ENCODE assay signal across 10 cellular contexts in genomic region chrX:47321386-47321785, GRCh38. TPM values are rescaled to one million over a fixed set of nuclear protein-coding genes. Genes with fewer than 3 reads are reported as not detected.
DNase-seq lines count a peak whose midpoint lies in the region; ATAC-seq and TF ChIP-seq lines count a peak whose summit lies in the region.
"Had no signal": no experiment of that assay in that cellular context is flagged by ENCODE, and none has a peak within 500 bp of the region (broad histone marks: within the 10 kb centered on the region; RNA-seq: fewer than 3 reads in every experiment).

No MANE protein-coding gene starts in this region.

- no peak for TF ChIP-seq EP300 in gastroesophageal sphincter (IDR thresholded peaks at IDR 0.05)

- no peaks in the 10 kb centered on the region for H3K27me3 ChIP-seq in cardiac muscle cell
- H3K27me3 ChIP-seq in gastroesophageal sphincter, result no peaks in the 10 kb centered on the region
- H3K27me3 ChIP-seq: esophagus squamous epithelium had no signal

- H3K36me3 ChIP-seq in cardiac muscle cell, result no peaks in the 10 kb centered on the region
- no peaks in the 10 kb centered on the region for H3K36me3 ChIP-seq in gastroesophageal sphincter
- H3K36me3 ChIP-seq: esophagus squamous epithelium had no signal

- TF ChIP-seq CTCF in cardiac muscle cell (IDR thresholded peaks at IDR 0.05; ENCODE audit: low read depth, low read length), result no peak
- no peak for TF ChIP-seq CTCF in gastroesophageal sphincter (IDR thresholded peaks at IDR 0.05)
- no peak for TF ChIP-seq CTCF in nephron progenitor cell (IDR thresholded peaks at IDR 0.05)

- no peaks in the 10 kb centered on the region for H3K4me1 ChIP-seq in cardiac muscle cell (ENCODE audit: low read depth)
- no peaks in the 10 kb centered on the region for H3K4me1 ChIP-seq in gastroesophageal sphincter
- H3K4me1 ChIP-seq: esophagus squamous epithelium had no signal

- ATAC-seq in gastroesophageal sphincter (peak; percentile 82), GM19035 (IDR thresholded peaks at IDR 0.05; ENCODE audit: unreplicated experiment) (no peak)

- H3K27me3 Mint-ChIP-seq in nephron progenitor cell (ENCODE audit: low read depth, poor library complexity), result no peaks in the 10 kb centered on the region
- H3K27me3 Mint-ChIP-seq in activated naive CD4-positive, alpha-beta T cell treated with anti-CD3 and anti-CD28 coated beads for 36 hours (ENCODE audit: low read depth), result no peaks in the 10 kb centered on the region
- no peaks in the 10 kb centered on the region for H3K27me3 Mint-ChIP-seq in activated CD4-positive, alpha-beta memory T cell treated with anti-CD3 and anti-CD28 coated beads for 36 hours
- H3K27me3 Mint-ChIP-seq: B cell had no signal

- no peaks in the 10 kb centered on the region for H3K36me3 Mint-ChIP-seq in nephron progenitor cell (ENCODE audit: low read depth)
- no peaks in the 10 kb centered on the region for H3K36me3 Mint-ChIP-seq in activated naive CD4-positive, alpha-beta T cell treated with anti-CD3 and anti-CD28 coated beads for 36 hours (ENCODE audit: low read depth)
- no peaks in the 10 kb centered on the region for H3K36me3 Mint-ChIP-seq in activated CD4-positive, alpha-beta memory T cell treated with anti-CD3 and anti-CD28 coated beads for 36 hours

- no peak for TF ChIP-seq POLR2A in gastroesophageal sphincter (IDR thresholded peaks at IDR 0.05)

- peaks cover 51% of the 10 kb centered on the region for H3K9me3 Mint-ChIP-seq in nephron progenitor cell
- no peaks in the 10 kb centered on the region for H3K9me3 Mint-ChIP-seq in activated naive CD4-positive, alpha-beta T cell treated with anti-CD3 and anti-CD28 coated beads for 36 hours
- no peaks in the 10 kb centered on the region for H3K9me3 Mint-ChIP-seq in activated CD4-positive, alpha-beta memory T cell treated with anti-CD3 and anti-CD28 coated beads for 36 hours

- H3K27ac ChIP-seq in cardiac muscle cell (no peak overlapping the region), gastroesophageal sphincter (no peak overlapping the region)
- H3K27ac ChIP-seq: esophagus squamous epithelium had no signal

- peaks cover 16% of the 10 kb centered on the region for H3K4me1 Mint-ChIP-seq in nephron progenitor cell
- H3K4me1 Mint-ChIP-seq in activated naive CD4-positive, alpha-beta T cell treated with anti-CD3 and anti-CD28 coated beads for 36 hours (ENCODE audit: low read depth), result no peaks in the 10 kb centered on the region
- H3K4me1 Mint-ChIP-seq in activated CD4-positive, alpha-beta memory T cell treated with anti-CD3 and anti-CD28 coated beads for 36 hours (ENCODE audit: low read depth), result no peaks in the 10 kb centered on the region
- H3K4me1 Mint-ChIP-seq: B cell had no signal

- intact Hi-C loops in cardiac septum (cut with DNase I), result no loop called here
- intact Hi-C loops in activated naive CD4-positive, alpha-beta T cell treated with anti-CD3 and anti-CD28 coated beads for 36 hours (cut with micrococcal nuclease), result no loop called here
- intact Hi-C loops in activated CD4-positive, alpha-beta memory T cell treated with anti-CD3 and anti-CD28 coated beads for 36 hours (cut with micrococcal nuclease), result no loop called here

- peak overlapping the region; percentile 4 for H3K4me3 Mint-ChIP-seq in nephron progenitor cell
- H3K4me3 Mint-ChIP-seq in activated naive CD4-positive, alpha-beta T cell treated with anti-CD3 and anti-CD28 coated beads for 36 hours, result no peak overlapping the region
- H3K4me3 Mint-ChIP-seq in activated CD4-positive, alpha-beta memory T cell treated with anti-CD3 and anti-CD28 coated beads for 36 hours, result no peak overlapping the region
- H3K4me3 Mint-ChIP-seq: B cell had no signal

- H3K27ac Mint-ChIP-seq in nephron progenitor cell, result peak overlapping the region; percentile 97
- H3K27ac Mint-ChIP-seq in activated naive CD4-positive, alpha-beta T cell treated with anti-CD3 and anti-CD28 coated beads for 36 hours, result no peak overlapping the region
- no peak overlapping the region for H3K27ac Mint-ChIP-seq in activated CD4-positive, alpha-beta memory T cell treated with anti-CD3 and anti-CD28 coated beads for 36 hours
- H3K27ac Mint-ChIP-seq: B cell had no signal

- CTCF ChIA-PET in activated naive CD4-positive, alpha-beta T cell treated with anti-CD3 and anti-CD28 coated beads for 36 hours (lab: Charles Lee), result no interaction called here
- CTCF ChIA-PET in activated CD4-positive, alpha-beta memory T cell treated with anti-CD3 and anti-CD28 coated beads for 36 hours (lab: Charles Lee), result no interaction called here

- peak; percentile 64 to 81 for DNase-seq in cardiac muscle cell (ENCODE audit: low read depth in 1 of 2, low spot score in 1 of 2)
- no peak for DNase-seq in cardiac septum (ENCODE audit: low spot score)
- DNase-seq in nephron progenitor cell, result peak; percentile 73
- no peak for DNase-seq in activated naive CD4-positive, alpha-beta T cell treated with anti-CD3 and anti-CD28 coated beads for 36 hours
- DNase-seq in SKM-1 (lab: John Stamatoyannopoulos, UW; ENCODE audit: unreplicated experiment), result no peak
- DNase-seq in activated CD4-positive, alpha-beta memory T cell treated with anti-CD3 and anti-CD28 coated beads for 36 hours, result no peak
- DNase-seq: esophagus squamous epithelium had no signal

- 39 to 44% methylated on average over 7 to 13 of the region's 19 CpGs for WGBS in gastroesophageal sphincter (ENCODE audit: low coverage in 1 of 2), 2 donors

- POLR2A ChIA-PET in activated CD4-positive, alpha-beta memory T cell treated with anti-CD3 and anti-CD28 coated beads for 36 hours (lab: Charles Lee), result no interaction called here

- H3K9me3 ChIP-seq in cardiac muscle cell (ENCODE audit: low read depth) (no peaks in the 10 kb centered on the region), gastroesophageal sphincter (no peaks in the 10 kb centered on the region)
- H3K9me3 ChIP-seq: esophagus squamous epithelium had no signal

- no peak overlapping the region for H3K4me3 ChIP-seq in cardiac muscle cell
- no peak overlapping the region for H3K4me3 ChIP-seq in gastroesophageal sphincter
- H3K4me3 ChIP-seq: esophagus squamous epithelium had no signal

RNA-seq across cellular contexts. Expression of gene ZNF157, which starts 49.0 kb away (rescaled TPM):
- 0.12 and 0.49 TPM in 2 replicates for total RNA-seq in cardiac muscle cell
- 1.00 TPM in 1 of 2 replicates, not detected in the other for polyA plus RNA-seq in cardiac muscle cell
- 0.11 TPM for total RNA-seq in cardiac septum
- total RNA-seq in gastroesophageal sphincter, result under 1 TPM in 1 of 4 donors, not detected in 3; 0.31 TPM
- 1 to 10 TPM in 1 of 2 experiments, under 1 TPM in 1; 0.69 to 1.0 TPM for total RNA-seq in activated naive CD4-positive, alpha-beta T cell treated with anti-CD3 and anti-CD28 coated beads for 36 hours
- under 1 TPM; 0.50 to 0.53 TPM for total RNA-seq in activated CD4-positive, alpha-beta memory T cell treated with anti-CD3 and anti-CD28 coated beads for 36 hours

Comparison
In these comparisons a context has a peak if more than half of its experiments do, and no peak if none do; other contexts are left out.
1. DNase-seq: peak in cardiac muscle cell (2 of 2) and nephron progenitor cell (single experiment); none in cardiac septum (single experiment), activated naive CD4-positive, alpha-beta T cell treated with anti-CD3 and anti-CD28 coated beads for 36 hours (single experiment), SKM-1 (single experiment) and activated CD4-positive, alpha-beta memory T cell treated with anti-CD3 and anti-CD28 coated beads for 36 hours (single experiment).